ENCODE assay signal across 22 cellular contexts in the genomic region with DNA sequence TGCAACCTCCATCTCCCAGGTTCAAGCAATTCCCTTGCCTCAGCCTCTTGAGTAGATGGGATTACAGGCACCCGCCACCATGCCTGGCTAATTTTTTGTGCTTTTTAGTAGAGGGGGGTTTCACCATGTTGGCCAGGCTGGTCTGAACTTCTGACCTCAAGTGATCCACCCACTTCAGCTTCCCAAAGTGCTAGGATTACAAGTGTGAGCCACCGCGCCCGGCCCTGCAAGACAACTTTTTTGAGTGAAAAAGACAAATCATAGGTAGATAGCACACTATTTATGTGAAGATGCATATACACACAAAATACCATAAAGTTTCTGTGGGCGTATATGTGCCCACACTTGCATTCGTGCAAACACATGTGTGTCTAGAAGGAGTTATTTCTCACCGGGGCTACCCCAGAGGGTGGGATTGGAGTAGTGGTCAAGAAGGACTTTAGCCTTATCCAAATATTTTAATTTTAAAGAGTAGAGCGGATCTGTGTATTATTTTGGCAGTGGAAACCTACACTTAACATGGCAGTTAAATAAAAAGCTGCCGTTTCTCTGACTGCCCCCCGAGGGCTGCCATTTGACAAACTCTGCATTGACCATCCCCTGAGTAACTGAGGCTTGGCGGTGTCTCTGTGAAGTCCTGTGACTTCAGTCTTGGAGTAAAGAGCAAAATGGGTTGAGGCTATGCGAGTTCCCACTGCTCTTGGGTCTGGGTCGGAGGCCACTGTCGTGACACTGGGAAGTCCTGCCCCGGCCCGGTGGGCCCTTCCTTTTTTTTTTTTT.
"Had no signal": no experiment of that assay in that cellular context is flagged by ENCODE, and none has a peak within 500 bp of the region (broad histone marks: within the 10 kb centered on the region; RNA-seq: fewer than 3 reads in every experiment).

No MANE protein-coding gene starts in this region.

- H3K27me3 ChIP-seq: colonic mucosa, esophagus muscularis mucosa, foreskin keratinocyte, gastrocnemius medialis, gastroesophageal sphincter had no signal

- H3K4me3 ChIP-seq: colonic mucosa, coronary artery, dorsolateral prefrontal cortex, esophagus muscularis mucosa, esophagus squamous epithelium, gastrocnemius medialis, gastroesophageal sphincter, heart left ventricle had no signal

- H3K4me3 Mint-ChIP-seq: dendritic cell treated with granulocyte-macrophage colony-stimulating factor and Interleukin-4, amounts not matched to agents 40 ng/mL and 50 ng/mL, for 4 days; effector memory CD8-positive, alpha-beta T cell; endodermal cell had no signal

- H3K9me3 Mint-ChIP-seq: dendritic cell treated with granulocyte-macrophage colony-stimulating factor and Interleukin-4, amounts not matched to agents 40 ng/mL and 50 ng/mL, for 4 days; effector memory CD8-positive, alpha-beta T cell; endodermal cell had no signal

- H3K27ac ChIP-seq: colonic mucosa, coronary artery, dorsolateral prefrontal cortex, epithelial cell of prostate, esophagus muscularis mucosa, esophagus squamous epithelium, foreskin keratinocyte, gastrocnemius medialis, gastroesophageal sphincter, heart left ventricle had no signal

- ATAC-seq: effector memory CD8-positive, alpha-beta T cell; foreskin keratinocyte; gastrocnemius medialis; gastroesophageal sphincter; heart left ventricle had no signal

- H3K9me3 ChIP-seq: colonic mucosa, gastrocnemius medialis had no signal

- H3K36me3 ChIP-seq: colonic mucosa, esophagus muscularis mucosa, esophagus squamous epithelium, gastrocnemius medialis, gastroesophageal sphincter, heart left ventricle had no signal

- H3K4me1 ChIP-seq: colonic mucosa, esophagus muscularis mucosa, foreskin keratinocyte, gastrocnemius medialis, gastroesophageal sphincter, heart left ventricle had no signal

- DNase-seq: colonic mucosa; dermis blood vessel endothelial cell; dorsolateral prefrontal cortex; effector CD4-positive, alpha-beta T cell; effector CD8-positive, alpha-beta T cell; effector memory CD4-positive, alpha-beta T cell; effector memory CD8-positive, alpha-beta T cell; endodermal cell; erythroblast; esophagus squamous epithelium; foreskin fibroblast; foreskin keratinocyte; foreskin melanocyte; gastrocnemius medialis; glutamatergic neuron; head of caudate nucleus; heart left ventricle had no signal

- H3K27ac Mint-ChIP-seq: dendritic cell treated with granulocyte-macrophage colony-stimulating factor and Interleukin-4, amounts not matched to agents 40 ng/mL and 50 ng/mL, for 4 days; effector memory CD8-positive, alpha-beta T cell; endodermal cell had no signal
